ENCODE assay signal across 1 cellular context in the genomic region with DNA sequence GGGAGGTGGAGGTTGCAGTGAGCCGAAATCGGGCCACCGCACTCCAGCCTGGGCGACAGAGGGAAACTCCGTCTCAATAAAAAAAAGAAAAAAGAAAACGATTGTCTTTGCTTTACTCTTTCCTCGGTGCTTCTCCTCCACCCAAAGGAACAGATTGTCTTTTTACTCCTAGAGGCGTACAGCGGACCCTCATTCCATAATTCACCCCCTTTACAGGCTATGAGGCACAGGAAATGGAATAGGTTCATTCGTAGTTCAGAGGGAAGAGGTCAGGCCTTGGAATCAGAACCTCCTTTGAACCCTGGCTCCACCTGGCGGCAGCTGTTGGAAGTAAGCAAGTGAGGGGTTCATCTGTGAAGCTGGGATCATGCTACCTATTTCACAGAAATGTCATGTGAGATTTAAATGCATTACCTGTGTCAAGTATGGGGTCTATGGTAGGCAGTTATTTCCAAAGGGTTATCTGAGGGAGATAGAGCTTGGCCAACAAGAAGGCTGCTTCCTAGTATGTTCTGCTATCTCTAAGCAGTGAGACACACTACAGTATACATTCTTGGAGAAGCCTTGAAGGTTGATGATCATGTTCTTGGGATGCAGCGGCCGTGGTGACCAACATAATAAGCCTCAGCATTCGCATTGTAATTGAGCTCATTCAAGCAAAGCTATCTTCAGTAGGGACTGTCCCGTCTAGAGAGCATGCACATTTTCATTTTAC.
TF ChIP-seq lines count a peak whose summit lies in the region.

No MANE protein-coding gene starts in this region.

TF ChIP-seq in liver, 16 proteins besides CTCF, POLR2A, EP300 and RAD21 (continued from another document):
- TF ChIP-seq, protein P1, sequence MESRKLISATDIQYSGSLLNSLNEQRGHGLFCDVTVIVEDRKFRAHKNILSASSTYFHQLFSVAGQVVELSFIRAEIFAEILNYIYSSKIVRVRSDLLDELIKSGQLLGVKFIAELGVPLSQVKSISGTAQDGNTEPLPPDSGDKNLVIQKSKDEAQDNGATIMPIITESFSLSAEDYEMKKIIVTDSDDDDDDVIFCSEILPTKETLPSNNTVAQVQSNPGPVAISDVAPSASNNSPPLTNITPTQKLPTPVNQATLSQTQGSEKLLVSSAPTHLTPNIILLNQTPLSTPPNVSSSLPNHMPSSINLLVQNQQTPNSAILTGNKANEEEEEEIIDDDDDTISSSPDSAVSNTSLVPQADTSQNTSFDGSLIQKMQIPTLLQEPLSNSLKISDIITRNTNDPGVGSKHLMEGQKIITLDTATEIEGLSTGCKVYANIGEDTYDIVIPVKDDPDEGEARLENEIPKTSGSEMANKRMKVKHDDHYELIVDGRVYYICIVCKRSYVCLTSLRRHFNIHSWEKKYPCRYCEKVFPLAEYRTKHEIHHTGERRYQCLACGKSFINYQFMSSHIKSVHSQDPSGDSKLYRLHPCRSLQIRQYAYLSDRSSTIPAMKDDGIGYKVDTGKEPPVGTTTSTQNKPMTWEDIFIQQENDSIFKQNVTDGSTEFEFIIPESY (IDR thresholded peaks at IDR 0.05) = no peak
- TF ChIP-seq YY1 (IDR thresholded peaks at IDR 0.05) (peak; percentile 37), NR2F2 (IDR thresholded peaks at IDR 0.05) (peak; percentile 89), TAF1 (conservative IDR thresholded peaks at IDR 0.05) (no peak), JUND (IDR thresholded peaks at IDR 0.05) (no peak), RXRA (IDR thresholded peaks at IDR 0.05) (peak; percentile 93 to 98), HNF4G (IDR thresholded peaks at IDR 0.05) (peak; percentile 11)
- TF ChIP-seq, protein P2, sequence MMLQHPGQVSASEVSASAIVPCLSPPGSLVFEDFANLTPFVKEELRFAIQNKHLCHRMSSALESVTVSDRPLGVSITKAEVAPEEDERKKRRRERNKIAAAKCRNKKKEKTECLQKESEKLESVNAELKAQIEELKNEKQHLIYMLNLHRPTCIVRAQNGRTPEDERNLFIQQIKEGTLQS (IDR thresholded peaks at IDR 0.05) = no peak
